ENCODE assay signal across 3 cellular contexts in genomic region chr1:86239490-86239889, GRCh38.
"Had no signal": no experiment of that assay in that cellular context is flagged by ENCODE, and none has a peak within 500 bp of the region (broad histone marks: within the 10 kb centered on the region; RNA-seq: fewer than 3 reads in every experiment).

No MANE protein-coding gene starts in this region.

- ATAC-seq: GM12878 had no signal

- H3K4me3 ChIP-seq: GM12878 had no signal

- DNase-seq: GDM1, GF-D8 had no signal
